9 cellular contexts compared by ENCODE assay signal in the genomic region with DNA sequence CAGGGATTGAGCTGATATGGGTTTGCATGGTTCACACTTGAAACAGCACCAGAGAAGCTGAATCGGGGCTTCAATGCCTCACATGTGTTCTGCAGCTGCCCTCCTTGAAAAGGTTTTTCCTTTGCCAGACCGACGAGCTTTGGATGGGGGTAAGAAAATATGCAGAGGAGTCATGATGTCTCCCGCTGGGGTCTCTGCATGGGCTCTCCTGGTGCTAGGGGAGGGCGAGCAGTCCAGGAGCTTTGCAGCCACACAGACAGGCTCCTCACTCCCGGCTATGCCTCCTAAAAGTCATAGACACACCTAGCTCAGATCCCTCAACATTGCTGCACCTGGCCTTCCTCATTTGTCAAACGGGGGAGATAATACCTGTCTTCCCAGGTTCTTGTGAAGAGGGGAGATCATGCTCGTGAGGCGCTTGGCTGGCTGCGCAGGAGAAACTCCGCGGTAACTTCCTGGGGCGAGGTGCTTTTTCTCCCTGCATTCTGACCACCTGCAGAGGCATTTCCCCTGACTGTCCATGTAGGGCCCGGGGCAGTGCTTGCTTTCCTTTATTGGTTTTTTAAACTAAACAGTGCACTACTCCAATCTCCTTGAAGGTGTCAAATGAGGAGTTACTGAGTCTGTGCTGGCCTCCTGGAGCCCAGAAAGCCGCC.
DNase-seq lines count a peak whose midpoint lies in the region; ATAC-seq, FAIRE-seq and TF ChIP-seq lines count a peak whose summit lies in the region.
"Had no signal": no experiment of that assay in that cellular context is flagged by ENCODE, and none has a peak within 500 bp of the region (broad histone marks: within the 10 kb centered on the region; RNA-seq: fewer than 3 reads in every experiment).

No MANE protein-coding gene starts in this region.

- peaks cover 22% of the 10 kb centered on the region for H3K4me1 Mint-ChIP-seq in endothelial cell (ENCODE audit: unreplicated experiment)

- TF ChIP-seq POLR2A in GM12892 (IDR thresholded peaks at IDR 0.05; ENCODE audit: low read depth, low read length) = no peak

- H3K9me3 ChIP-seq in left ventricle myocardium inferior (replicated peaks) (no peaks in the 10 kb centered on the region), right atrium auricular region (no peaks in the 10 kb centered on the region), colonic mucosa (no peaks in the 10 kb centered on the region)

- peaks cover 9% of the 10 kb centered on the region for H3K27me3 Mint-ChIP-seq in endothelial cell (ENCODE audit: unreplicated experiment)

- peak overlapping the region; percentile 24 for H3K27ac ChIP-seq in left ventricle myocardium inferior (replicated peaks)
- no peak overlapping the region for H3K27ac ChIP-seq in right atrium auricular region
- H3K27ac ChIP-seq in colonic mucosa = peak overlapping the region; percentile 17
- H3K27ac ChIP-seq: C4-2B had no signal

- H3K4me3 Mint-ChIP-seq in endothelial cell (ENCODE audit: unreplicated experiment) = no peak overlapping the region

- intact Hi-C loops in left ventricle myocardium inferior (cut with micrococcal nuclease) (loop anchor here (5.0 kb wide), 1 partner anchor 106 kb away; no protein-coding TSS in a partner anchor), colonic mucosa (cut with DNase I) (loop anchor here (2.0 kb wide), 1 partner anchor 111 kb away; no protein-coding TSS in a partner anchor)

- no peaks in the 10 kb centered on the region for H3K27me3 ChIP-seq in left ventricle myocardium inferior (ENCODE audit: low read depth)
- no peaks in the 10 kb centered on the region for H3K27me3 ChIP-seq in right atrium auricular region
- no peaks in the 10 kb centered on the region for H3K27me3 ChIP-seq in colonic mucosa

- FAIRE-seq in GM12892 (lab: Jason Lieb, UNC) = no peak

- peaks cover 56% of the 10 kb centered on the region for H3K4me1 ChIP-seq in left ventricle myocardium inferior
- peaks cover 0 to 24% of the 10 kb centered on the region in 2 donors for H3K4me1 ChIP-seq in right atrium auricular region
- H3K4me1 ChIP-seq in colonic mucosa = no peaks in the 10 kb centered on the region

- H3K4me3 ChIP-seq in left ventricle myocardium inferior (no peak overlapping the region), right atrium auricular region (no peak overlapping the region), colonic mucosa (no peak overlapping the region)

- H3K9ac ChIP-seq in colonic mucosa (ENCODE audit: low read depth in 2 of 2, low read length in 2 of 2) = peak overlapping the region in 1 of 2 donors; percentile 82

- no peak overlapping the region for H3K27ac Mint-ChIP-seq in endothelial cell (ENCODE audit: unreplicated experiment)

- peak; percentile 21 for ATAC-seq in HG03175 (IDR thresholded peaks at IDR 0.05; ENCODE audit: unreplicated experiment)

- H3K36me3 Mint-ChIP-seq in endothelial cell (ENCODE audit: low read depth, unreplicated experiment) = peaks cover 3% of the 10 kb centered on the region

- H3K36me3 ChIP-seq in left ventricle myocardium inferior (no peaks in the 10 kb centered on the region), right atrium auricular region (no peaks in the 10 kb centered on the region), colonic mucosa (no peaks in the 10 kb centered on the region)

- DNase-seq in left ventricle myocardium inferior (no peak), right atrium auricular region (ENCODE audit: low spot score) (no peak), colonic mucosa (no peak), endothelial cell (ENCODE audit: low spot score) (no peak), HCEC 1CT (no peak), GM12892 (ENCODE audit: insufficient read length) (no peak), cerebellar cortex (ENCODE audit: low spot score) (no peak)

- no peaks in the 10 kb centered on the region for H3K9me3 Mint-ChIP-seq in endothelial cell (ENCODE audit: unreplicated experiment)

- TF ChIP-seq CTCF in left ventricle myocardium inferior (IDR thresholded peaks at IDR 0.05; ENCODE audit: borderline replicate concordance) (no peak), right atrium auricular region (IDR thresholded peaks at IDR 0.05) (no peak), colonic mucosa (IDR thresholded peaks at IDR 0.05) (no peak), endothelial cell (IDR thresholded peaks at IDR 0.05; ENCODE audit: unreplicated experiment) (no peak)

Comparison
In these comparisons a context has a peak if more than half of its experiments do, and no peak if none do; other contexts are left out.
1. H3K27ac ChIP-seq: peak in left ventricle myocardium inferior (single experiment) and colonic mucosa (single experiment); none in right atrium auricular region (0 of 2).